Comparison of ENCODE assay signal across 1 cellular context in the genomic region with DNA sequence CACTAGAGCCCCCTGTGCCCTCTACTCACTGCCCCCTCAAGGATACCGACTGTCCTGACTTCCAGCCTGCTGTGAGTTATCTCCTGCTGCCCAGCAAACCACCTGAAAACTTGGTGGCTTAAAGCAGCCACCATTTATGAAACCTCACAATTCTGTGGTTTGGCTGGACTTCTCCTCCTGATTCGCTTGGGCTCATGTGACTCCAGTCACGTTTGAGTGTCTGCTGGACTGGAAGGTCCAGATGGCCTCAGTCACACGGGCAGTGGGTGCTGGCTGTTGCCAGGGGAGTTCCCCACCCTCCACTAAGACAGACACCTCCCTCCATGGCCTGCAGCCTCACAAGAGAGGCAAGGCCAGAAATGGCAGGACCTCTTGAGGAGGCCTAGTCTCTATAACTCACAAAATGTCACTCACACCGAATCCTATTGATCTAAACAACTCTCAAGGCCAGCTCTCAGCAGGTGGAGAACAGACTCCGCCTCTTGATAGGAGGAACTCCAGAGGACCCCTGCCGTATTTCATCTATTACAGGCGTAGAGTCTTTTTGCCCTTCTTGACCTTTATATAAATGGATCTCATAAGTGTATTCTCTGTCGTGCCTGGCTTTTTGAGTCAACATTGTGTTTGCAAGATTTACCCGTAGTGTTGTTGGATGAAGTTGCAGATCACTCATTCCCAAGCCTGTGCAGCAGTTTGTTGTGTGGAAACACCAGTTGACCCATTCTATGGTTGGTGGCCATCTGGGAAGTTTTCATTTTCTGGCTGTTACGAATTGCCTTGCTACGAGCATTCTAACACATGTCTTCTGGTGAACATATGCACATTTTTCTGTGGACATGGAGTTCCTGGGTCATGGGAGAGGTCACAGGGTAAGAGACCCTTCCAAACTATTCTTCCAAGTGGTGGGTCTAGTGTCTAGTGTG.
TF ChIP-seq lines count a peak whose summit lies in the region.

No MANE protein-coding gene starts in this region.

TF ChIP-seq in IMR-90, 13 proteins besides CTCF, POLR2A, EP300 and RAD21:
- TF ChIP-seq SMC3 (IDR thresholded peaks at IDR 0.05; ENCODE audit: low read depth, low read length) (no peak), BHLHE40 (IDR thresholded peaks at IDR 0.05; ENCODE audit: low read depth, low read length) (peak; percentile 90)
- TF ChIP-seq, protein P1, sequence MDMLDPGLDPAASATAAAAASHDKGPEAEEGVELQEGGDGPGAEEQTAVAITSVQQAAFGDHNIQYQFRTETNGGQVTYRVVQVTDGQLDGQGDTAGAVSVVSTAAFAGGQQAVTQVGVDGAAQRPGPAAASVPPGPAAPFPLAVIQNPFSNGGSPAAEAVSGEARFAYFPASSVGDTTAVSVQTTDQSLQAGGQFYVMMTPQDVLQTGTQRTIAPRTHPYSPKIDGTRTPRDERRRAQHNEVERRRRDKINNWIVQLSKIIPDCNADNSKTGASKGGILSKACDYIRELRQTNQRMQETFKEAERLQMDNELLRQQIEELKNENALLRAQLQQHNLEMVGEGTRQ (IDR thresholded peaks at IDR 0.05; ENCODE audit: low read depth, low read length): peak; percentile 85
